10 cellular contexts compared by ENCODE assay signal in the genomic region with DNA sequence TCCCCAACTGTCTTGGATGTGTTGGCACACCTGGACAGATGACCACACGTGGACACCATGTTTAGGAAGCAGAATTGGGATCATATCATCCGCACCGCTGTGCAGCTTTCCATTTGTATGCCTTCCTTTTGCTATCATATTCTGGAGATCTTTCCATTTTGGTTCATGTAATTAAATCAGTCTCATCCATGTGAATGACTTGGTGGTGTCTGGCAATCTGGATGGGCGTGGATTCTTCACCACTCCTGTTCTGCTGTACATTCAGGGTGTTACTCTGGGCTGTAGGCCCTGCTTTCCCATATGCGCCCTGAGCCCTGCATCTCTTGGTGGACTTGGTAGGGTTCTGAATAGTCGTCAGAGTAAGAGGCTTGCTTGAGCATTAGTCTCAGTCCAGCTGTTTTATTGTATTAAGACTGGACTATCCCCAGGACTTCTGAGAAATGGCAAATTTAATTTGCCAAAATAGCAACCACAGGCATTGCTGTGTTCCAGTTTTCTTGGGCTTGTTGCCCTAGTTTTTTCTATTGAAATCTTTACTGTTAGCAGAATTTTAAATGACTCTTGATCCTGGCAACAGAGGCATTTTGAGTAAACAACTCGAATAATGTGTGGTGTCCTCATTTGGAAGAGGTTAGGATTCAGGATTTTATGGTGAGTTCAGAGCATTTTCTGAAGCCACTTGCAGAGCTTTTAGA. TPM values are rescaled to one million over a fixed set of nuclear protein-coding genes. Genes with fewer than 3 reads are reported as not detected.
DNase-seq lines count a peak whose midpoint lies in the region; ATAC-seq and TF ChIP-seq lines count a peak whose summit lies in the region.
"Had no signal": no experiment of that assay in that cellular context is flagged by ENCODE, and none has a peak within 500 bp of the region (broad histone marks: within the 10 kb centered on the region; RNA-seq: fewer than 3 reads in every experiment).

No MANE protein-coding gene starts in this region.

- peaks cover 10% of the 10 kb centered on the region; the same call in 1 of the 2 replicates for H3K4me1 ChIP-seq in Caco-2
- peaks cover 14 to 18% of the 10 kb centered on the region in 2 donors for H3K4me1 ChIP-seq in gastrocnemius medialis

- TF ChIP-seq POLR2A in gastrocnemius medialis (IDR thresholded peaks at IDR 0.05), result no peak

- H3K9me3 ChIP-seq in Caco-2, result peaks cover 2% of the 10 kb centered on the region; the same call in 1 of the 2 replicates
- H3K9me3 ChIP-seq in gastrocnemius medialis, result no peaks in the 10 kb centered on the region

- TF ChIP-seq CTCF in Caco-2 (IDR thresholded peaks at IDR 0.05; ENCODE audit: insufficient read depth in 1 of 2, low read depth in 1 of 2, low read length in 1 of 2, severe bottlenecking in 1 of 2, unreplicated experiment in 1 of 2) (no peak), gastrocnemius medialis (IDR thresholded peaks at IDR 0.05 in 4 of 5, conservative IDR thresholded peaks at IDR 0.05 in 1 of 5) (no peak)

- no peaks in the 10 kb centered on the region for H3K27me3 Mint-ChIP-seq in Caco-2 (ENCODE audit: insufficient read depth, unreplicated experiment)
- H3K27me3 Mint-ChIP-seq in activated T-helper 2 cell treated with anti-CD3 and anti-CD28 coated beads, Interferon-gamma antibody, Interleukin-2, Interleukin-4, amounts not matched to agents 10 μg/mL and 5 μg/mL and 100 μg/mL, durations not matched to agents 14 hours and 24 hours and 36 hours (ENCODE audit: low read depth), result no peaks in the 10 kb centered on the region

- DNase-seq in Caco-2, result no peak
- no peak for DNase-seq in activated T-helper 2 cell treated with anti-CD3 and anti-CD28 coated beads, Interferon-gamma antibody, Interleukin-2, Interleukin-4, amounts not matched to agents 10 μg/mL and 5 μg/mL and 100 μg/mL, durations not matched to agents 14 hours and 24 hours and 36 hours (ENCODE audit: low spot score)
- no peak for DNase-seq in left cardiac atrium
- no peak for DNase-seq in gastrocnemius medialis
- no peak for DNase-seq in Kasumi-1 (lab: John Stamatoyannopoulos, UW)
- DNase-seq in DMS53 treated with DMSO at 0.1 percent for 48 hours (lab: John Stamatoyannopoulos, UW; ENCODE audit: unreplicated experiment), result no peak
- no peak for DNase-seq in glomerular visceral epithelial cell (ENCODE audit: extremely low spot score)
- DNase-seq: NCI-H187 treated with DMSO at 0.1 percent for 48 hours had no signal

- H3K27ac Mint-ChIP-seq in Caco-2 (ENCODE audit: unreplicated experiment), result peak overlapping the region; percentile 48
- H3K27ac Mint-ChIP-seq in activated T-helper 2 cell treated with anti-CD3 and anti-CD28 coated beads, Interferon-gamma antibody, Interleukin-2, Interleukin-4, amounts not matched to agents 10 μg/mL and 5 μg/mL and 100 μg/mL, durations not matched to agents 14 hours and 24 hours and 36 hours, result peak overlapping the region; percentile 71

- H3K4me3 ChIP-seq in Caco-2 (ENCODE audit: low read depth, low read length) (no peak overlapping the region), gastrocnemius medialis (peak overlapping the region in 1 of 4 donors; percentile 35)

- peak overlapping the region; percentile 54 to 71 (median 68) for H3K27ac ChIP-seq in gastrocnemius medialis

- H3K4me3 Mint-ChIP-seq in Caco-2 (ENCODE audit: unreplicated experiment), result no peak overlapping the region
- H3K4me3 Mint-ChIP-seq in activated T-helper 2 cell treated with anti-CD3 and anti-CD28 coated beads, Interferon-gamma antibody, Interleukin-2, Interleukin-4, amounts not matched to agents 10 μg/mL and 5 μg/mL and 100 μg/mL, durations not matched to agents 14 hours and 24 hours and 36 hours (ENCODE audit: low read depth), result no peak overlapping the region

- ATAC-seq in left cardiac atrium (peak; percentile 59 to 77), gastrocnemius medialis (no peak), HG02981 (IDR thresholded peaks at IDR 0.05; ENCODE audit: unreplicated experiment) (no peak)
- ATAC-seq: activated CD4-positive, CD25-positive, alpha-beta regulatory T cell treated with anti-CD3 and anti-CD28 coated beads, Interleukin-2, amount 50 U/mL, for 24 hours had no signal

- BruUV-seq in Caco-2 (replicated peaks; lab: Mats Ljungman, UMichigan), result no TSS peak

- H3K36me3 Mint-ChIP-seq in Caco-2 (ENCODE audit: insufficient read depth, unreplicated experiment), result peaks cover 12% of the 10 kb centered on the region
- peaks cover 53% of the 10 kb centered on the region for H3K36me3 Mint-ChIP-seq in activated T-helper 2 cell treated with anti-CD3 and anti-CD28 coated beads, Interferon-gamma antibody, Interleukin-2, Interleukin-4, amounts not matched to agents 10 μg/mL and 5 μg/mL and 100 μg/mL, durations not matched to agents 14 hours and 24 hours and 36 hours (ENCODE audit: low read depth)

- peaks cover 7% of the 10 kb centered on the region for H3K4me1 Mint-ChIP-seq in Caco-2 (ENCODE audit: low read depth, unreplicated experiment)
- H3K4me1 Mint-ChIP-seq in activated T-helper 2 cell treated with anti-CD3 and anti-CD28 coated beads, Interferon-gamma antibody, Interleukin-2, Interleukin-4, amounts not matched to agents 10 μg/mL and 5 μg/mL and 100 μg/mL, durations not matched to agents 14 hours and 24 hours and 36 hours (ENCODE audit: low read depth), result peaks cover 36% of the 10 kb centered on the region

- peaks cover 7% of the 10 kb centered on the region for H3K9me3 Mint-ChIP-seq in Caco-2 (ENCODE audit: unreplicated experiment)
- peaks cover 8% of the 10 kb centered on the region for H3K9me3 Mint-ChIP-seq in activated T-helper 2 cell treated with anti-CD3 and anti-CD28 coated beads, Interferon-gamma antibody, Interleukin-2, Interleukin-4, amounts not matched to agents 10 μg/mL and 5 μg/mL and 100 μg/mL, durations not matched to agents 14 hours and 24 hours and 36 hours

- H3K36me3 ChIP-seq in Caco-2 (ENCODE audit: control insufficient read depth, insufficient read depth, low read length) (peaks cover under 1% of the 10 kb centered on the region; the same call in 1 of the 2 replicates), gastrocnemius medialis (peaks cover 0 to under 1% of the 10 kb centered on the region in 2 donors)

- POLR2A ChIA-PET in Caco-2 (lab: Charles Lee), result no interaction called here

- intact Hi-C loops in Caco-2 (cut with micrococcal nuclease; ENCODE audit: unreplicated experiment), result no loop called here
- intact Hi-C loops in activated T-helper 2 cell treated with anti-CD3 and anti-CD28 coated beads, Interferon-gamma antibody, Interleukin-2, Interleukin-4, amounts not matched to agents 10 μg/mL and 5 μg/mL and 100 μg/mL, durations not matched to agents 14 hours and 24 hours and 36 hours (cut with micrococcal nuclease), result no loop called here
- intact Hi-C loops in left cardiac atrium (cut with DNase I), result no loop called here
- intact Hi-C loops in gastrocnemius medialis (cut with DNase I; ENCODE audit: low total_unique reads), result no loop called here

- H3K27me3 ChIP-seq in Caco-2 (replicated peaks; ENCODE audit: control insufficient read depth, insufficient read depth, low read length) (no peaks in the 10 kb centered on the region), gastrocnemius medialis (no peaks in the 10 kb centered on the region)

- CTCF ChIA-PET in Caco-2 (lab: Charles Lee), result interaction anchor here (0.6 kb wide), 1 partner anchor 21 kb away, joined by 3 read pairs; no protein-coding TSS in a partner anchor

- in situ Hi-C loops in gastrocnemius medialis (cut with MboI; ENCODE audit: low sequenced_read_pairs in 4 of 4), result no loop called here

RNA-seq across cellular contexts. Expression of a gene that starts 14.9 kb away (rescaled TPM):
- total RNA-seq in Caco-2 (2022) (44.4 and 50.6 TPM in 2 replicates), left cardiac atrium (10 to 100 TPM; 13.9 to 16.7 TPM), gastrocnemius medialis (10 to 100 TPM in 3 of 4 donors, 1 to 10 TPM in 1; 7.0 to 20.6 (median 16.1) TPM)
- 39.7 and 40.8 TPM in 2 replicates for total RNA-seq in activated T-helper 2 cell treated with anti-CD3 and anti-CD28 coated beads, Interferon-gamma antibody, Interleukin-2, Interleukin-4, amounts not matched to agents 10 μg/mL and 5 μg/mL and 100 μg/mL, durations not matched to agents 14 hours and 24 hours and 36 hours

RNA-seq across cellular contexts. Expression of a gene that starts 29.8 kb away (rescaled TPM):
- total RNA-seq in Caco-2 (2022) (0.74 and 1.7 TPM in 2 replicates), left cardiac atrium (not detected), gastrocnemius medialis (not detected)
- total RNA-seq in activated T-helper 2 cell treated with anti-CD3 and anti-CD28 coated beads, Interferon-gamma antibody, Interleukin-2, Interleukin-4, amounts not matched to agents 10 μg/mL and 5 μg/mL and 100 μg/mL, durations not matched to agents 14 hours and 24 hours and 36 hours, result not detected in 2 replicates

Comparison
In these comparisons a context has a peak if more than half of its experiments do, and no peak if none do; other contexts are left out.
1. ATAC-seq: peak in left cardiac atrium (2 of 2); none in gastrocnemius medialis (0 of 2) and HG02981 (single experiment).